In the genomic region with DNA sequence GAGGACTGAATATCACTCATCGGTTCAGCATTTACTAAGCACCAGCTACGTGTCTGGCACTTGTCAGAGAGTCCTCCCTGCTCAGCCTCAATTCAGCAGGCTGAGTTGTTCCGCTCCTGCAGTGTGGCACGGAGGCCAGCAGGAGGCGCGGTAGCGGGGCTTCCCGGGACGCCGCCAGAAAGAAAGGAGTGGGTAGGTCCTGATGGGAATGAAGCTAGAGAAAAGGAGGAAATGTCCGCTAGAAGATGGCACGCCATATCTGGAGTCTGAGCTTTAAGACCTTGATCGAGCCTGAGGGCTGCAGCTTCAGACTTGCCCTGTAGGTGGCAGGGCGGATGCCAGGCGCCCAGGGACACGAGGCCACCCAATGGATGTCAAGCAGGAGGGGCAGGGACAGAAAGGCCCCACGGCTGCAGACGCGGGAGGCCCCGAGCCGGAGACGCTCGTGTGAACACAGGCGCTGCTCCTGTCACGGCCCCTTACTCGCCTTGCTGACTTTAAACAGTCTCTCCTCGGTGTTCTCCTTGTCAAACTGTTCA, we compare ENCODE assay signal across 8 cellular contexts. TPM values are rescaled to one million over a fixed set of nuclear protein-coding genes. Genes with fewer than 3 reads are reported as not detected.
DNase-seq lines count a peak whose midpoint lies in the region; ATAC-seq, FAIRE-seq and TF ChIP-seq lines count a peak whose summit lies in the region.

No MANE protein-coding gene starts in this region.

- H3K4me3 ChIP-seq in GM06990 (replicated peaks; ENCODE audit: low read depth, low read length) (no peak overlapping the region), osteoblast (ENCODE audit: insufficient read depth, low read length) (peak overlapping the region; percentile 26)

- H3K36me3 ChIP-seq in GM06990 (ENCODE audit: control insufficient read depth, insufficient read depth, low read length) = no peaks in the 10 kb centered on the region
- H3K36me3 ChIP-seq in osteoblast (ENCODE audit: insufficient read depth, low read length) = peaks cover 46% of the 10 kb centered on the region

- peak overlapping the region; percentile 48 for H3K27ac ChIP-seq in osteoblast (ENCODE audit: low read depth, low read length)

- peak; percentile 62 for DNase-seq in GM06990 (ENCODE audit: extremely low read depth, insufficient read length)
- peak; percentile 80 for DNase-seq in RCC 7860 (ENCODE audit: low spot score)
- DNase-seq in activated effector memory CD4-positive, alpha-beta T cell treated with anti-CD3 and anti-CD28 coated beads, Interleukin-2, amount 50 U/mL, for 16 hours = peak; percentile 84
- DNase-seq in germinal center (ENCODE audit: low spot score) = peak; percentile 70
- peak; percentile 96 for DNase-seq in osteoblast (ENCODE audit: insufficient read length, low spot score, missing footprints)
- peak; percentile 79 for DNase-seq in ureter (ENCODE audit: low spot score)

- peaks cover 27% of the 10 kb centered on the region for H3K79me2 ChIP-seq in osteoblast (ENCODE audit: insufficient read depth, low read length)

- peak overlapping the region; percentile 60 for H3K4me2 ChIP-seq in osteoblast (ENCODE audit: insufficient read depth, low read length)

- no peak for FAIRE-seq in RCC 7860 (lab: Jason Lieb, UNC)

- ATAC-seq in HG03039 (IDR thresholded peaks at IDR 0.05; ENCODE audit: unreplicated experiment) = peak; percentile 68
- no peak for ATAC-seq in HG02884 (IDR thresholded peaks at IDR 0.05; ENCODE audit: unreplicated experiment)

- no peaks in the 10 kb centered on the region for H3K9me3 ChIP-seq in osteoblast (ENCODE audit: low read depth, low read length)

- H3K4me1 ChIP-seq in osteoblast (ENCODE audit: insufficient read depth, low read length) = peaks cover 10% of the 10 kb centered on the region

- TF ChIP-seq CTCF in GM06990 (IDR thresholded peaks at IDR 0.05; ENCODE audit: insufficient read depth, low read length, poor library complexity, severe bottlenecking) = peak; percentile 74
- TF ChIP-seq CTCF in osteoblast (IDR thresholded peaks at IDR 0.05; ENCODE audit: extremely low read depth, low read depth, low read length) = peak; percentile 100

- no peaks in the 10 kb centered on the region for H4K20me1 ChIP-seq in osteoblast (ENCODE audit: insufficient read depth, low read length)

- H3K27me3 ChIP-seq in GM06990 (replicated peaks; ENCODE audit: control insufficient read depth, insufficient read depth, low read length) (no peaks in the 10 kb centered on the region; the same call in none of the 2 replicates), osteoblast (ENCODE audit: insufficient read depth, low read length) (no peaks in the 10 kb centered on the region)

- H2AFZ ChIP-seq in osteoblast (ENCODE audit: low read length) = peak overlapping the region; percentile 71

RNA-seq across cellular contexts. Expression of a gene that starts 18.7 kb away (rescaled TPM):
- total RNA-seq in osteoblast (80.7 and 83.2 TPM in 2 replicates), ureter (121 TPM)

RNA-seq across cellular contexts. Expression of a gene that starts 47.1 kb away (rescaled TPM):
- total RNA-seq in osteoblast (19.7 and 45.2 TPM in 2 replicates), ureter (27.0 TPM)

RNA-seq across cellular contexts. Expression of a gene that starts 49.5 kb away (rescaled TPM):
- total RNA-seq in osteoblast = 4.4 and 6.2 TPM in 2 replicates
- 6.7 TPM for total RNA-seq in ureter
